In genomic region chr19:34713262-34713637, GRCh38 we compare ENCODE assay signal across 11 cellular contexts. TPM values are rescaled to one million over a fixed set of nuclear protein-coding genes. Genes with fewer than 3 reads are reported as not detected.
"Had no signal": no experiment of that assay in that cellular context is flagged by ENCODE, and none has a peak within 500 bp of the region (broad histone marks: within the 10 kb centered on the region; RNA-seq: fewer than 3 reads in every experiment).

No MANE protein-coding gene starts in this region.

- H3K4me1 Mint-ChIP-seq: nephron progenitor cell; stimulated activated memory B cell treated with anti-CD40 and anti-IgM and Interleukin-4, amounts not matched to agents 10 μg/mL and 1 μg/mL and 100 μg/mL, for 72 hours had no signal

- H3K9me3 ChIP-seq: psoas muscle had no signal

- H3K4me3 Mint-ChIP-seq: naive thymus-derived CD4-positive, alpha-beta T cell; nephron progenitor cell; stimulated activated memory B cell treated with anti-CD40 and anti-IgM and Interleukin-4, amounts not matched to agents 10 μg/mL and 1 μg/mL and 100 μg/mL, for 72 hours had no signal

- H3K36me3 ChIP-seq: heart left ventricle, spleen, stomach had no signal

- DNase-seq: psoas muscle, spleen had no signal

- H3K27ac ChIP-seq: coronary artery, heart left ventricle, psoas muscle, spleen, stomach had no signal

- H3K27me3 ChIP-seq: heart left ventricle had no signal

- H3K4me3 ChIP-seq: coronary artery, heart left ventricle, psoas muscle, spleen, stomach had no signal

- H3K27ac Mint-ChIP-seq: naive thymus-derived CD4-positive, alpha-beta T cell; nephron progenitor cell; stimulated activated memory B cell treated with anti-CD40 and anti-IgM and Interleukin-4, amounts not matched to agents 10 μg/mL and 1 μg/mL and 100 μg/mL, for 72 hours had no signal

- H3K4me1 ChIP-seq: heart left ventricle, psoas muscle, stomach had no signal

RNA-seq across cellular contexts. Expression of gene SCGB2B2, which starts 36.3 kb away (rescaled TPM):
- total RNA-seq: dermis microvascular lymphatic vessel endothelial cell, lung microvascular endothelial cell had no signal
- polyA plus RNA-seq: fibroblast of lung had no signal
